In the genomic region with DNA sequence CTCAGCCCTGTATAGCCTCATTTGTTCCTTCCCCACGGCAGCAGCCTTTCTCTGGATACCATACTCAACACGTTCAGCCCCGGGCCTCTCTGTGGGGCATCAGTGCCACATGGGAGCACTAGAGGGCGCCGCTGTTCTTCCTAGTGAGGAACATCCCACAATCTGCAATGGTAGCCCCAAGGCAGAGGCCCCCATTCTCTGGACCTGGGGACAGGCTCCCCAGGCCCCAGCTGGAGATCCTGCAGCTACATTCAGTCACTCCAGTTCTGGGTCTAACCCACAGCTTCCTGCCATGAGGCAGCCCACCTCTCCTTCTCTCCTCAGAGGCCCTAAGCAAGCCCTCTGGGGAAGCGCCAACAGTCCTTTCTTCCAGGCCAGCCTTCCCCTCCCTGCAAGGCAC, we compare ENCODE assay signal across 8 cellular contexts. TPM values are rescaled to one million over a fixed set of nuclear protein-coding genes. Genes with fewer than 3 reads are reported as not detected.
A peak's percentile ranks its signal among the peaks of the same experiment; 100 is the strongest.
DNase-seq lines count a peak whose midpoint lies in the region; ATAC-seq and TF ChIP-seq lines count a peak whose summit lies in the region.

No MANE protein-coding gene starts in this region.

- H4K20me1 ChIP-seq in Loucy (ENCODE audit: insufficient read depth, low read length, poor library complexity, severe bottlenecking) (no peaks in the 10 kb centered on the region), SU-DHL-6 (ENCODE audit: low read depth, low read length) (no peaks in the 10 kb centered on the region)

- no peaks in the 10 kb centered on the region for H3K4me1 ChIP-seq in Loucy (ENCODE audit: insufficient read depth, low read length, poor library complexity, severe bottlenecking)
- peaks cover 2 to 4% of the 10 kb centered on the region in 2 donors for H3K4me1 ChIP-seq in aorta (ENCODE audit: control insufficient read depth in 1 of 2, insufficient read depth in 2 of 2, low read length in 2 of 2)

- H3K79me2 ChIP-seq in Loucy (ENCODE audit: insufficient read depth, low read length) (no peaks in the 10 kb centered on the region), SU-DHL-6 (ENCODE audit: insufficient read depth, low read length) (no peaks in the 10 kb centered on the region)

- H3F3A ChIP-seq in Loucy (ENCODE audit: low read depth) (no peaks in the 10 kb centered on the region), SU-DHL-6 (ENCODE audit: insufficient read depth) (no peaks in the 10 kb centered on the region)

- CTCF ChIA-PET in GM10248 (lab: Yijun Ruan, JAX): interaction anchor here (0.7 to 7.0 kb wide), 24 partner anchors 10 to 198 kb away, joined by 3 to 89 read pairs (median 7); partner anchors contain the start of genes SFXN5 and SMYD5

- peak; percentile 90 for TF ChIP-seq CTCF in GM10248 (IDR thresholded peaks at IDR 0.05; ENCODE audit: control extremely low read depth, extremely low read depth, low read depth, missing control alignments)
- TF ChIP-seq CTCF in Loucy (conservative IDR thresholded peaks at IDR 0.05; ENCODE audit: low read length): peak; percentile 93
- TF ChIP-seq CTCF in SU-DHL-6 (IDR thresholded peaks at IDR 0.05; ENCODE audit: insufficient read depth, low read length, poor library complexity, severe bottlenecking): peak; percentile 86

- H3K4me2 ChIP-seq in Loucy (ENCODE audit: low read depth, low read length, poor library complexity, severe bottlenecking): no peak overlapping the region
- no peak overlapping the region for H3K4me2 ChIP-seq in SU-DHL-6 (ENCODE audit: low read depth, low read length, poor library complexity, severe bottlenecking)

- no peaks in the 10 kb centered on the region for H3K27me3 ChIP-seq in H7 (ENCODE audit: control insufficient read depth, insufficient read depth, low read length)
- no peaks in the 10 kb centered on the region for H3K27me3 ChIP-seq in Loucy (ENCODE audit: insufficient read depth, low read length, poor library complexity, severe bottlenecking)
- no peaks in the 10 kb centered on the region for H3K27me3 ChIP-seq in SU-DHL-6 (ENCODE audit: low read length)
- no peaks in the 10 kb centered on the region for H3K27me3 ChIP-seq in aorta (ENCODE audit: control insufficient read depth in 1 of 2, insufficient read depth in 2 of 2, low read length in 1 of 2)

- H2AFZ ChIP-seq in Loucy (ENCODE audit: low read length) (no peak overlapping the region), SU-DHL-6 (ENCODE audit: low read depth, low read length, severe bottlenecking) (no peak overlapping the region)

- H3K36me3 ChIP-seq in H7 (replicated peaks; ENCODE audit: control insufficient read depth, insufficient read depth, low read length) (peaks cover 10% of the 10 kb centered on the region), Loucy (ENCODE audit: insufficient read depth, low read length) (peaks cover 19% of the 10 kb centered on the region; the same call in 1 of the 2 replicates), SU-DHL-6 (ENCODE audit: low read length) (no peaks in the 10 kb centered on the region), aorta (ENCODE audit: control insufficient read depth in 1 of 2, insufficient read depth in 2 of 2, low read length in 1 of 2) (no peaks in the 10 kb centered on the region)

- 14% methylated on average over 6 of the region's 6 CpGs for WGBS in aorta, 2 donors

- no peaks in the 10 kb centered on the region for H3K9me3 Mint-ChIP-seq in activated naive CD4-positive, alpha-beta T cell treated with anti-CD3 and anti-CD28 coated beads, Interleukin-2, amount 50 U/mL, for 72 hours

- H3K9me3 ChIP-seq in Loucy (ENCODE audit: insufficient read depth, low read depth, low read length) (no peaks in the 10 kb centered on the region), SU-DHL-6 (ENCODE audit: insufficient read depth, low read length) (no peaks in the 10 kb centered on the region), aorta (ENCODE audit: control insufficient read depth, low read length) (no peaks in the 10 kb centered on the region)

- H3K27ac Mint-ChIP-seq in activated naive CD4-positive, alpha-beta T cell treated with anti-CD3 and anti-CD28 coated beads, Interleukin-2, amount 50 U/mL, for 72 hours: no peak overlapping the region

- POLR2A ChIA-PET in GM10248 (lab: Yijun Ruan, JAX): no interaction called here

- intact Hi-C loops in cardiac septum (cut with DNase I): loop anchor here (1.0 to 2.0 kb wide), 2 partner anchors 71 to 193 kb away; no protein-coding TSS in a partner anchor
- intact Hi-C loops in aorta (cut with DNase I): loop anchor here (1.0 to 10.0 kb wide), 6 partner anchors 37 to 198 kb away; partner anchors contain the start of genes SMYD5 (in 2 of the 2) and SPR (in 1 of the 2)

- peak; percentile 85 to 92 for ATAC-seq in activated naive CD4-positive, alpha-beta T cell treated with anti-CD3 and anti-CD28 coated beads, Interleukin-2, amount 50 U/mL, for 72 hours
- peak; percentile 78 for ATAC-seq in aorta (ENCODE audit: low FRiP score)

- H3K27ac ChIP-seq in SU-DHL-6 (ENCODE audit: low read depth, low read length) (no peak overlapping the region), aorta (ENCODE audit: low read depth in 1 of 2, low read length in 2 of 2) (no peak overlapping the region)

- H3K4me3 ChIP-seq in H7 (ENCODE audit: insufficient read depth, low read depth, low read length) (no peak overlapping the region), Loucy (ENCODE audit: low read length, poor library complexity, severe bottlenecking) (no peak overlapping the region), SU-DHL-6 (ENCODE audit: insufficient read depth, low read length, poor library complexity, severe bottlenecking) (no peak overlapping the region), aorta (ENCODE audit: low read length in 2 of 2) (no peak overlapping the region)

- H3K9me2 ChIP-seq in Loucy (replicated peaks; ENCODE audit: low read depth, low read length) (no peaks in the 10 kb centered on the region), SU-DHL-6 (replicated peaks; ENCODE audit: insufficient read depth, low read length) (no peaks in the 10 kb centered on the region)

- no peaks in the 10 kb centered on the region for H3K36me3 Mint-ChIP-seq in activated naive CD4-positive, alpha-beta T cell treated with anti-CD3 and anti-CD28 coated beads, Interleukin-2, amount 50 U/mL, for 72 hours

- DNase-seq in GM10248 (ENCODE audit: extremely low spot score): peak; percentile 85
- peak; percentile 94 for DNase-seq in H7
- peak; percentile 73 to 82 for DNase-seq in activated naive CD4-positive, alpha-beta T cell treated with anti-CD3 and anti-CD28 coated beads, Interleukin-2, amount 50 U/mL, for 72 hours (ENCODE audit: low spot score in 2 of 2)
- peak; percentile 92 for DNase-seq in cardiac septum (ENCODE audit: low spot score)
- peak; percentile 35 for DNase-seq in pulmonary artery endothelial cell (ENCODE audit: low read depth, low spot score)
- peak; percentile 88 to 96 for DNase-seq in aorta

- H3K9ac ChIP-seq in Loucy (ENCODE audit: low read depth, low read length, poor library complexity, severe bottlenecking) (no peak overlapping the region), SU-DHL-6 (ENCODE audit: low read length) (no peak overlapping the region)

RNA-seq across cellular contexts. Expression of gene SFXN5, which starts 14.2 kb away (rescaled TPM):
- total RNA-seq in H7 (2014; rRNA removed; shearing (Covaris generic)): 19.4 and 23.9 TPM in 2 replicates
- total RNA-seq in activated naive CD4-positive, alpha-beta T cell treated with anti-CD3 and anti-CD28 coated beads, Interleukin-2, amount 50 U/mL, for 72 hours: 10 to 100 TPM in 1 of 2 donors, 1 to 10 TPM in 1; 5.2 to 16.0 TPM
- total RNA-seq in cardiac septum: 13.3 TPM
- 11.1 and 16.1 TPM in 2 replicates for total RNA-seq in pulmonary artery endothelial cell
- total RNA-seq in aorta: 10 to 100 TPM; 12.6 to 20.7 TPM
- polyA plus RNA-seq in aorta: 10 to 100 TPM in 1 of 2 donors, 1 to 10 TPM in 1; 6.3 to 17.0 TPM

RNA-seq across cellular contexts. Expression of gene RAB11FIP5, which starts 27.1 kb away (rescaled TPM):
- total RNA-seq in H7 (2014; rRNA removed; shearing (Covaris generic)): 12.4 and 16.7 TPM in 2 replicates
- 10 to 100 TPM in 1 of 2 donors, 1 to 10 TPM in 1; 8.3 to 27.9 TPM for total RNA-seq in activated naive CD4-positive, alpha-beta T cell treated with anti-CD3 and anti-CD28 coated beads, Interleukin-2, amount 50 U/mL, for 72 hours
- total RNA-seq in cardiac septum (38.1 TPM), pulmonary artery endothelial cell (47.2 and 50.2 TPM in 2 replicates), aorta (10 to 100 TPM; 48.7 to 51.5 TPM)
- polyA plus RNA-seq in aorta: 10 to 100 TPM; 14.4 to 23.7 TPM

Comparison
In these comparisons a context has a peak if more than half of its experiments do, and no peak if none do; other contexts are left out.
1. DNase-seq: peak in every context shown above with its lines; median percentile 94 in H7; 92 in cardiac septum; 92 in aorta; 85 in GM10248; 78 in activated naive CD4-positive, alpha-beta T cell treated with anti-CD3 and anti-CD28 coated beads, Interleukin-2, amount 50 U/mL, for 72 hours; 35 in pulmonary artery endothelial cell.